In genomic region chr3:119625451-119626153, GRCh38 we compare ENCODE assay signal across 1 cellular context.
TF ChIP-seq lines count a peak whose summit lies in the region.

No MANE protein-coding gene starts in this region.

TF ChIP-seq in K562, 482 proteins besides CTCF, POLR2A, EP300 and RAD21:
- no peak for TF ChIP-seq TFAM (CRISPR knock-in tag; conservative IDR thresholded peaks at IDR 0.05)
- no peak for TF ChIP-seq CREM (IDR thresholded peaks at IDR 0.05; ENCODE audit: low read depth)
- no peak for TF ChIP-seq HNRNPH1 (optimal IDR thresholded peaks at IDR 0.05; ENCODE audit: low read depth, low read length)
- TF ChIP-seq ZNF174 (CRISPR knock-in tag; IDR thresholded peaks at IDR 0.05), result no peak
- TF ChIP-seq PRMT5 (CRISPR knock-in tag; IDR thresholded peaks at IDR 0.05), result no peak
- TF ChIP-seq GMEB1 (CRISPR knock-in tag; IDR thresholded peaks at IDR 0.05), result no peak
- TF ChIP-seq GABPB2 (CRISPR knock-in tag; conservative IDR thresholded peaks at IDR 0.05), result no peak
- TF ChIP-seq MEF2D (tag; conservative IDR thresholded peaks at IDR 0.05; ENCODE audit: low read depth), result no peak
- no peak for TF ChIP-seq BRD4 (IDR thresholded peaks at IDR 0.05)
- TF ChIP-seq ZNF551 (CRISPR knock-in tag; IDR thresholded peaks at IDR 0.05), result no peak
- TF ChIP-seq, protein P1, sequence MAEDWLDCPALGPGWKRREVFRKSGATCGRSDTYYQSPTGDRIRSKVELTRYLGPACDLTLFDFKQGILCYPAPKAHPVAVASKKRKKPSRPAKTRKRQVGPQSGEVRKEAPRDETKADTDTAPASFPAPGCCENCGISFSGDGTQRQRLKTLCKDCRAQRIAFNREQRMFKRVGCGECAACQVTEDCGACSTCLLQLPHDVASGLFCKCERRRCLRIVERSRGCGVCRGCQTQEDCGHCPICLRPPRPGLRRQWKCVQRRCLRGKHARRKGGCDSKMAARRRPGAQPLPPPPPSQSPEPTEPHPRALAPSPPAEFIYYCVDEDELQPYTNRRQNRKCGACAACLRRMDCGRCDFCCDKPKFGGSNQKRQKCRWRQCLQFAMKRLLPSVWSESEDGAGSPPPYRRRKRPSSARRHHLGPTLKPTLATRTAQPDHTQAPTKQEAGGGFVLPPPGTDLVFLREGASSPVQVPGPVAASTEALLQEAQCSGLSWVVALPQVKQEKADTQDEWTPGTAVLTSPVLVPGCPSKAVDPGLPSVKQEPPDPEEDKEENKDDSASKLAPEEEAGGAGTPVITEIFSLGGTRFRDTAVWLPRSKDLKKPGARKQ (CRISPR knock-in tag; IDR thresholded peaks at IDR 0.05), result no peak
- no peak for TF ChIP-seq ZFP36 (IDR thresholded peaks at IDR 0.05; ENCODE audit: low read depth, low read length, partially characterized antibody)
- no peak for TF ChIP-seq NR4A1 (CRISPR knock-in tag; IDR thresholded peaks at IDR 0.05)
- TF ChIP-seq NR4A1 (tag; IDR thresholded peaks at IDR 0.05), result no peak
- TF ChIP-seq ZNF408 (CRISPR knock-in tag; IDR thresholded peaks at IDR 0.05; ENCODE audit: low read depth), result no peak
- TF ChIP-seq ZKSCAN8 (CRISPR knock-in tag; IDR thresholded peaks at IDR 0.05), result no peak
- no peak for TF ChIP-seq TSC22D4 (tag; IDR thresholded peaks at IDR 0.05)
- TF ChIP-seq ATF3 (IDR thresholded peaks at IDR 0.05), result no peak
- TF ChIP-seq ATF3 (CRISPR knock-in tag; conservative IDR thresholded peaks at IDR 0.05), result no peak
